13 cellular contexts compared by ENCODE assay signal in genomic region chr4:154471924-154472323, GRCh38. TPM values are rescaled to one million over a fixed set of nuclear protein-coding genes. Genes with fewer than 3 reads are reported as not detected.
DNase-seq lines count a peak whose midpoint lies in the region; ATAC-seq and TF ChIP-seq lines count a peak whose summit lies in the region.
"Had no signal": no experiment of that assay in that cellular context is flagged by ENCODE, and none has a peak within 500 bp of the region (broad histone marks: within the 10 kb centered on the region; RNA-seq: fewer than 3 reads in every experiment).

No MANE protein-coding gene starts in this region.

- no peak overlapping the region for H3K27ac Mint-ChIP-seq in natural killer cell treated with Interleukin-12 subunit alpha and Interleukin-12 subunit beta and Interleukin-15 and Interleukin-18, amount 100 ng/mL, for 72 hours
- H3K27ac Mint-ChIP-seq: B cell had no signal

- H3K36me3 ChIP-seq in OCI-LY3 (replicated peaks; ENCODE audit: low read depth, low read length) = no peaks in the 10 kb centered on the region

- intact Hi-C loops in left colon (cut with DNase I, micrococcal nuclease) = no loop called here

- H3K27ac ChIP-seq in OCI-LY3 (ENCODE audit: low read length) = no peak overlapping the region

- no peak overlapping the region for H3K4me3 Mint-ChIP-seq in natural killer cell treated with Interleukin-12 subunit alpha and Interleukin-12 subunit beta and Interleukin-15 and Interleukin-18, amount 100 ng/mL, for 72 hours
- H3K4me3 Mint-ChIP-seq: B cell, neural crest cell had no signal

- H3K9ac ChIP-seq in OCI-LY3 (ENCODE audit: low read length) = no peak overlapping the region

- 0 out of 2 replicates have a peak, but pooled peaks cover 3% of the 10 kb centered on the region for H4K20me1 ChIP-seq in OCI-LY3 (ENCODE audit: insufficient read depth, low read length)

- H3K79me2 ChIP-seq in OCI-LY3 (ENCODE audit: low read length) = no peaks in the 10 kb centered on the region

- peaks cover 69% of the 10 kb centered on the region for H3K27me3 ChIP-seq in OCI-LY3 (ENCODE audit: low read depth, low read length)

- H3K4me1 Mint-ChIP-seq in natural killer cell treated with Interleukin-12 subunit alpha and Interleukin-12 subunit beta and Interleukin-15 and Interleukin-18, amount 100 ng/mL, for 72 hours (ENCODE audit: low read depth in 2 of 2) = no peaks in the 10 kb centered on the region
- H3K4me1 Mint-ChIP-seq: B cell, neural crest cell had no signal

- ATAC-seq in GM19463 (IDR thresholded peaks at IDR 0.05; ENCODE audit: unreplicated experiment) (peak; percentile 73), HG02981 (IDR thresholded peaks at IDR 0.05; ENCODE audit: unreplicated experiment) (peak; percentile 78), left colon (no peak)
- no peak for ATAC-seq in natural killer cell treated with Interleukin-12 subunit alpha and Interleukin-12 subunit beta and Interleukin-15 and Interleukin-18, amount 100 ng/mL, for 72 hours

- peak overlapping the region; percentile 34 for H3K4me3 ChIP-seq in OCI-LY3 (ENCODE audit: low read length)

- no peak for TF ChIP-seq CTCF in OCI-LY3 (IDR thresholded peaks at IDR 0.05; ENCODE audit: low read depth, low read length)

- peak overlapping the region; percentile 64 for H3K4me2 ChIP-seq in OCI-LY3 (ENCODE audit: low read length)

- peaks cover 29% of the 10 kb centered on the region for H3K4me1 ChIP-seq in OCI-LY3 (ENCODE audit: low read length)

- peak; percentile 27 for DNase-seq in Caki2 (ENCODE audit: low read depth)
- no peak for DNase-seq in GM19240 (ENCODE audit: insufficient read length, low spot score)
- DNase-seq in left colon = no peak
- no peak for DNase-seq in NCI-H446 treated with DMSO at 0.1 percent for 48 hours (lab: John Stamatoyannopoulos, UW)
- DNase-seq in natural killer cell treated with Interleukin-12 subunit alpha and Interleukin-12 subunit beta and Interleukin-15 and Interleukin-18, amount 100 ng/mL, for 72 hours (ENCODE audit: low spot score) = no peak
- DNase-seq: activated CD4-positive, alpha-beta T cell treated with anti-CD3 and anti-CD28 coated beads for 4 hours; NCI-H2171 treated with DMSO at 0.1 percent for 48 hours; SHP77 treated with DMSO at 0.1 percent for 48 hours had no signal

- no peaks in the 10 kb centered on the region for H3K36me3 Mint-ChIP-seq in natural killer cell treated with Interleukin-12 subunit alpha and Interleukin-12 subunit beta and Interleukin-15 and Interleukin-18, amount 100 ng/mL, for 72 hours

- no peaks in the 10 kb centered on the region for H3K9me3 ChIP-seq in OCI-LY3 (ENCODE audit: insufficient read depth, low read length)

- no peak overlapping the region for H2AFZ ChIP-seq in OCI-LY3 (ENCODE audit: low read depth, low read length)

- H3K27me3 Mint-ChIP-seq in natural killer cell treated with Interleukin-12 subunit alpha and Interleukin-12 subunit beta and Interleukin-15 and Interleukin-18, amount 100 ng/mL, for 72 hours = peaks cover 20 to 25% of the 10 kb centered on the region in 2 donors

- peaks cover 2% of the 10 kb centered on the region for H3K9me3 Mint-ChIP-seq in natural killer cell treated with Interleukin-12 subunit alpha and Interleukin-12 subunit beta and Interleukin-15 and Interleukin-18, amount 100 ng/mL, for 72 hours
- H3K9me3 Mint-ChIP-seq: neural crest cell had no signal

- in situ Hi-C loops in Caki2 (cut with HindIII; ENCODE audit: low pct_unique_long_range_greater_than_20kb, low sequenced_read_pairs) = no loop called here

RNA-seq across cellular contexts. Expression of gene DCHS2, which starts 19.7 kb away (rescaled TPM):
- total RNA-seq in Caki2 (2014; rRNA removed; shearing (Covaris generic); ENCODE audit: low replicate concordance) = 0.34 and 3.0 TPM in 2 replicates
- total RNA-seq in left colon = 1 to 10 TPM in 1 of 2 donors, under 1 TPM in 1; 0.43 to 1.5 TPM
- total RNA-seq in natural killer cell treated with Interleukin-12 subunit alpha and Interleukin-12 subunit beta and Interleukin-15 and Interleukin-18, amount 100 ng/mL, for 72 hours = not detected

Comparison
In these comparisons a context has a peak if more than half of its experiments do, and no peak if none do; other contexts are left out.
1. ATAC-seq: peak in GM19463 (single experiment) and HG02981 (single experiment); none in left colon (single experiment) and natural killer cell treated with Interleukin-12 subunit alpha and Interleukin-12 subunit beta and Interleukin-15 and Interleukin-18, amount 100 ng/mL, for 72 hours (0 of 2).